In the genomic region with DNA sequence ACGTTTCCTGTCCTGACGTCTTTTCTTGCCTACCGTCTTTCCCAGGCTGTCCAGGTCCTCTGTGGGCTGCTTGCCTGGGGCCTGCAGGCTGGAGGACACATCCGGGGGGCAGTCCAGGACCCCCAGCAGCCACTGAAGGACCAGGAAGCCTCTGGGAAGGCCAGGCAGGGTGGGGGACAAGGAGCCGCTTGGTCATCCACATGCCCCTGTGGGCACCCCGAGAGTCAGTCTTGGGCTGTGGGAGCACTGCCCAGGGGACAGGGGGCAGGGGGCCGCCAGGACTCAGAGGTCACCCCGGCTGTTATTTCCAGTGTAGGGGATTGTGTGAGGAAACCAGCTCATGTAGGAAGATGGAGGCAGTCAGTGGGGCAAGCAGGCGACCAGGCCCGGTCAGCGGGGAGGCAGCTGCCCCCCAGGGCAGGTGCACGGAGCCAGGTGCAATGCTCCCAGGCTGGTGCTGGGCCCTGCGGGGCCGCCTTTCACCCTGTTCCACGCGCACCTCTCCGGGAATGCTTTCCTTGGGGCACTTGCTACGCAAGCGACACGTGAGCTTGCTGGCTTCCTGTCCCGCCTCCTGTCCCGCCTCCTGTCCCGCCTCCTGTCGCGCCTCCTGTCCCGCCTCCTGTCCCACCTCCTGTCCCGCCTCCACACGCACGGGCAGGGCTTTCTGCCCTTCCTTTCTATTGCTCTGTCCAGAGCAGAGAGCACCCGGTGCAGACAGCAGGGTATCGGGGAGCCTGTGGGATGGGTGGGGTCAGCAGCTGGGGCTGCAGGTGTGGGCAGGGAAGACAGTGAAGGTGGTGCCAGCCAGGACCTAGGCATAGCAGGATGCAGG, we compare ENCODE assay signal across 1 cellular context.
TF ChIP-seq lines count a peak whose summit lies in the region.

No MANE protein-coding gene starts in this region.

TF ChIP-seq in HepG2, 621 proteins besides CTCF, POLR2A, EP300 and RAD21 (continued from another document and continues in another):
- TF ChIP-seq TFAP4 (IDR thresholded peaks at IDR 0.05; ENCODE audit: borderline replicate concordance, low read depth) (no peak), ESRRA (CRISPR knock-in tag; IDR thresholded peaks at IDR 0.05; ENCODE audit: low read depth) (0 out of 2 replicates have a peak, but pooled peaks have one; percentile 24), MYC (CRISPR knock-in tag; IDR thresholded peaks at IDR 0.05; ENCODE audit: borderline replicate concordance) (peak; percentile 83), ZBTB1 (CRISPR knock-in tag; IDR thresholded peaks at IDR 0.05; ENCODE audit: borderline replicate concordance) (no peak), ISX (CRISPR knock-in tag; conservative IDR thresholded peaks at IDR 0.05) (no peak), NAIF1 (CRISPR knock-in tag; IDR thresholded peaks at IDR 0.05; ENCODE audit: borderline replicate concordance) (peak; percentile 72; the same call in 1 of the 2 replicates), ONECUT2 (CRISPR knock-in tag; IDR thresholded peaks at IDR 0.05) (no peak), ATF7-NPFF (CRISPR knock-in tag; IDR thresholded peaks at IDR 0.05; ENCODE audit: low read depth) (peak; percentile 61; the same call in 1 of the 2 replicates), IKZF4 (CRISPR knock-in tag; IDR thresholded peaks at IDR 0.05; ENCODE audit: borderline replicate concordance, low read depth, not compliant biosample characterization) (peak; percentile 30), HNRNPLL (IDR thresholded peaks at IDR 0.05; ENCODE audit: low read depth, low read length, poor library complexity, severe bottlenecking) (peak; percentile 50), ZNF335 (CRISPR knock-in tag; IDR thresholded peaks at IDR 0.05) (peak; percentile 36; the same call in 1 of the 2 replicates), ZNF687 (CRISPR knock-in tag; IDR thresholded peaks at IDR 0.05) (peak; percentile 88), POLR2G (IDR thresholded peaks at IDR 0.05; ENCODE audit: low read depth, low read length) (peak; percentile 88), GATAD1 (CRISPR knock-in tag; IDR thresholded peaks at IDR 0.05) (peak; percentile 86), STAG1 (CRISPR knock-in tag; IDR thresholded peaks at IDR 0.05) (no peak), RFX5 (IDR thresholded peaks at IDR 0.05; ENCODE audit: low read depth, low read length) (no peak), PRPF4 (IDR thresholded peaks at IDR 0.05; ENCODE audit: low read depth, low read length, poor library complexity, severe bottlenecking) (no peak), TAF1 (CRISPR knock-in tag; IDR thresholded peaks at IDR 0.05) (peak; percentile 72), RXRA (CRISPR knock-in tag; IDR thresholded peaks at IDR 0.05) (peak; percentile 21; the same call in 1 of the 2 replicates), IRX3 (CRISPR knock-in tag; IDR thresholded peaks at IDR 0.05; ENCODE audit: borderline replicate concordance, low read depth) (peak; percentile 59; the same call in 1 of the 2 replicates), GPN1 (CRISPR knock-in tag; IDR thresholded peaks at IDR 0.05; ENCODE audit: borderline replicate concordance) (no peak), ZNF496 (CRISPR knock-in tag; IDR thresholded peaks at IDR 0.05; ENCODE audit: insufficient replicate concordance) (no peak), NONO (IDR thresholded peaks at IDR 0.05) (no peak), NONO (CRISPR knock-in tag; conservative IDR thresholded peaks at IDR 0.05) (peak; percentile 87), KLF9 (CRISPR knock-in tag; IDR thresholded peaks at IDR 0.05; ENCODE audit: low read depth) (no peak), ZNF562 (CRISPR knock-in tag; IDR thresholded peaks at IDR 0.05; ENCODE audit: borderline replicate concordance) (no peak), LCORL (IDR thresholded peaks at IDR 0.05) (no peak), LCORL (CRISPR knock-in tag; IDR thresholded peaks at IDR 0.05) (no peak), PBX2 (CRISPR knock-in tag; IDR thresholded peaks at IDR 0.05) (no peak), ZMYM2 (CRISPR knock-in tag; IDR thresholded peaks at IDR 0.05) (no peak), CHD2 (IDR thresholded peaks at IDR 0.05; ENCODE audit: low read depth, low read length) (0 out of 2 replicates have a peak, but pooled peaks have one; percentile 17), HNRNPH1 (optimal IDR thresholded peaks at IDR 0.05; ENCODE audit: low read depth, low read length) (no peak), GATA4 (IDR thresholded peaks at IDR 0.05; ENCODE audit: borderline replicate concordance, low read depth) (0 out of 2 replicates have a peak, but pooled peaks have one; percentile 55), ZNF749 (CRISPR knock-in tag; IDR thresholded peaks at IDR 0.05; ENCODE audit: borderline replicate concordance) (0 out of 2 replicates have a peak, but pooled peaks have one; percentile 72), THAP11 (CRISPR knock-in tag; IDR thresholded peaks at IDR 0.05) (peak; percentile 82), ZFP36 (IDR thresholded peaks at IDR 0.05; ENCODE audit: borderline replicate concordance, low read depth, low read length, partially characterized antibody) (no peak), BRD4 (CRISPR knock-in tag; IDR thresholded peaks at IDR 0.05) (no peak), E2F5 (CRISPR knock-in tag; conservative IDR thresholded peaks at IDR 0.05) (no peak), AHR (CRISPR knock-in tag; IDR thresholded peaks at IDR 0.05) (0 out of 2 replicates have a peak, but pooled peaks have one; percentile 31), DMAP1 (CRISPR knock-in tag; IDR thresholded peaks at IDR 0.05) (peak; percentile 85), YEATS2 (CRISPR knock-in tag; IDR thresholded peaks at IDR 0.05; ENCODE audit: borderline replicate concordance) (peak; percentile 83), XRCC5 (optimal IDR thresholded peaks at IDR 0.05; ENCODE audit: low read length) (peak; percentile 60), GABPB1 (CRISPR knock-in tag; IDR thresholded peaks at IDR 0.05) (peak; percentile 95)
- TF ChIP-seq, protein P1, sequence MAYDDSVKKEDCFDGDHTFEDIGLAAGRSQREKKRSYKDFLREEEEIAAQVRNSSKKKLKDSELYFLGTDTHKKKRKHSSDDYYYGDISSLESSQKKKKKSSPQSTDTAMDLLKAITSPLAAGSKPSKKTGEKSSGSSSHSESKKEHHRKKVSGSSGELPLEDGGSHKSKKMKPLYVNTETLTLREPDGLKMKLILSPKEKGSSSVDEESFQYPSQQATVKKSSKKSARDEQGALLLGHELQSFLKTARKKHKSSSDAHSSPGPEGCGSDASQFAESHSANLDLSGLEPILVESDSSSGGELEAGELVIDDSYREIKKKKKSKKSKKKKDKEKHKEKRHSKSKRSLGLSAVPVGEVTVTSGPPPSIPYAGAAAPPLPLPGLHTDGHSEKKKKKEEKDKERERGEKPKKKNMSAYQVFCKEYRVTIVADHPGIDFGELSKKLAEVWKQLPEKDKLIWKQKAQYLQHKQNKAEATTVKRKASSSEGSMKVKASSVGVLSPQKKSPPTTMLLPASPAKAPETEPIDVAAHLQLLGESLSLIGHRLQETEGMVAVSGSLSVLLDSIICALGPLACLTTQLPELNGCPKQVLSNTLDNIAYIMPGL (CRISPR knock-in tag; IDR thresholded peaks at IDR 0.05; ENCODE audit: borderline replicate concordance in 1 of 2, low read depth in 1 of 2) = 0 out of 4 replicates have a peak, but pooled peaks of 1 of the 2 experiments have one; percentile 44
- TF ChIP-seq, protein P2, sequence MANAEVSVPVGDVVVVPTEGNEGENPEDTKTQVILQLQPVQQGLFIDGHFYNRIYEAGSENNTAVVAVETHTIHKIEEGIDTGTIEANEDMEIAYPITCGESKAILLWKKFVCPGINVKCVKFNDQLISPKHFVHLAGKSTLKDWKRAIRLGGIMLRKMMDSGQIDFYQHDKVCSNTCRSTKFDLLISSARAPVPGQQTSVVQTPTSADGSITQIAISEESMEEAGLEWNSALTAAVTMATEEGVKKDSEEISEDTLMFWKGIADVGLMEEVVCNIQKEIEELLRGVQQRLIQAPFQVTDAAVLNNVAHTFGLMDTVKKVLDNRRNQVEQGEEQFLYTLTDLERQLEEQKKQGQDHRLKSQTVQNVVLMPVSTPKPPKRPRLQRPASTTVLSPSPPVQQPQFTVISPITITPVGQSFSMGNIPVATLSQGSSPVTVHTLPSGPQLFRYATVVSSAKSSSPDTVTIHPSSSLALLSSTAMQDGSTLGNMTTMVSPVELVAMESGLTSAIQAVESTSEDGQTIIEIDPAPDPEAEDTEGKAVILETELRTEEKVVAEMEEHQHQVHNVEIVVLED (CRISPR knock-in tag; IDR thresholded peaks at IDR 0.05; ENCODE audit: borderline replicate concordance) = peak; percentile 51; the same call in 1 of the 2 replicates
- TF ChIP-seq, protein P3, sequence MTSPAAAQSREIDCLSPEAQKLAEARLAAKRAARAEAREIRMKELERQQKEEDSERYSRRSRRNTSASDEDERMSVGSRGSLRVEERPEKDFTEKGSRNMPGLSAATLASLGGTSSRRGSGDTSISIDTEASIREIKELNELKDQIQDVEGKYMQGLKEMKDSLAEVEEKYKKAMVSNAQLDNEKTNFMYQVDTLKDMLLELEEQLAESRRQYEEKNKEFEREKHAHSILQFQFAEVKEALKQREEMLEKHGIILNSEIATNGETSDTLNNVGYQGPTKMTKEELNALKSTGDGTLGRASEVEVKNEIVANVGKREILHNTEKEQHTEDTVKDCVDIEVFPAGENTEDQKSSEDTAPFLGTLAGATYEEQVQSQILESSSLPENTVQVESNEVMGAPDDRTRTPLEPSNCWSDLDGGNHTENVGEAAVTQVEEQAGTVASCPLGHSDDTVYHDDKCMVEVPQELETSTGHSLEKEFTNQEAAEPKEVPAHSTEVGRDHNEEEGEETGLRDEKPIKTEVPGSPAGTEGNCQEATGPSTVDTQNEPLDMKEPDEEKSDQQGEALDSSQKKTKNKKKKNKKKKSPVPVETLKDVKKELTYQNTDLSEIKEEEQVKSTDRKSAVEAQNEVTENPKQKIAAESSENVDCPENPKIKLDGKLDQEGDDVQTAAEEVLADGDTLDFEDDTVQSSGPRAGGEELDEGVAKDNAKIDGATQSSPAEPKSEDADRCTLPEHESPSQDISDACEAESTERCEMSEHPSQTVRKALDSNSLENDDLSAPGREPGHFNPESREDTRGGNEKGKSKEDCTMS (CRISPR knock-in tag; conservative IDR thresholded peaks at IDR 0.05) = no peak
- TF ChIP-seq, protein P4, sequence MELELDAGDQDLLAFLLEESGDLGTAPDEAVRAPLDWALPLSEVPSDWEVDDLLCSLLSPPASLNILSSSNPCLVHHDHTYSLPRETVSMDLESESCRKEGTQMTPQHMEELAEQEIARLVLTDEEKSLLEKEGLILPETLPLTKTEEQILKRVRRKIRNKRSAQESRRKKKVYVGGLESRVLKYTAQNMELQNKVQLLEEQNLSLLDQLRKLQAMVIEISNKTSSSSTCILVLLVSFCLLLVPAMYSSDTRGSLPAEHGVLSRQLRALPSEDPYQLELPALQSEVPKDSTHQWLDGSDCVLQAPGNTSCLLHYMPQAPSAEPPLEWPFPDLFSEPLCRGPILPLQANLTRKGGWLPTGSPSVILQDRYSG (CRISPR knock-in tag; IDR thresholded peaks at IDR 0.05) = no peak
- TF ChIP-seq, protein P5, sequence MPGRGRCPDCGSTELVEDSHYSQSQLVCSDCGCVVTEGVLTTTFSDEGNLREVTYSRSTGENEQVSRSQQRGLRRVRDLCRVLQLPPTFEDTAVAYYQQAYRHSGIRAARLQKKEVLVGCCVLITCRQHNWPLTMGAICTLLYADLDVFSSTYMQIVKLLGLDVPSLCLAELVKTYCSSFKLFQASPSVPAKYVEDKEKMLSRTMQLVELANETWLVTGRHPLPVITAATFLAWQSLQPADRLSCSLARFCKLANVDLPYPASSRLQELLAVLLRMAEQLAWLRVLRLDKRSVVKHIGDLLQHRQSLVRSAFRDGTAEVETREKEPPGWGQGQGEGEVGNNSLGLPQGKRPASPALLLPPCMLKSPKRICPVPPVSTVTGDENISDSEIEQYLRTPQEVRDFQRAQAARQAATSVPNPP (CRISPR knock-in tag; IDR thresholded peaks at IDR 0.05) = no peak
